8 cellular contexts compared by ENCODE assay signal in genomic region chr10:94279835-94280709, GRCh38.
DNase-seq lines count a peak whose midpoint lies in the region; ATAC-seq, FAIRE-seq and TF ChIP-seq lines count a peak whose summit lies in the region.

No MANE protein-coding gene starts in this region.

- no peak overlapping the region for H3K27ac Mint-ChIP-seq in CD4-positive, alpha-beta memory T cell
- no peak overlapping the region for H3K27ac Mint-ChIP-seq in activated naive CD4-positive, alpha-beta T cell treated with anti-CD3 and anti-CD28 coated beads, Interleukin-2, amount 50 U/mL, for 72 hours

- no peaks in the 10 kb centered on the region for H3K36me3 ChIP-seq in CD4-positive, alpha-beta memory T cell (ENCODE audit: insufficient read depth, low read length)
- H3K36me3 ChIP-seq in right atrium auricular region (peaks cover 3% of the 10 kb centered on the region), spleen (peaks cover 0 to 10% (median 0%) of the 10 kb centered on the region in 6 donors)

- no peak overlapping the region for H3K4me3 Mint-ChIP-seq in CD4-positive, alpha-beta memory T cell

- 42 to 50% (median 45%) methylated on average over 14 of the region's 14 CpGs for WGBS in spleen, 5 donors

- CTCF ChIA-PET in CD4-positive, alpha-beta memory T cell (lab: Charles Lee; ENCODE audit: partially characterized antibody): interaction anchor here (0.9 to 2.5 kb wide), 6 partner anchors 9 to 164 kb away, joined by 3 to 18 read pairs (median 5); no protein-coding TSS in a partner anchor

- peak; percentile 81 for ATAC-seq in GM19324 (IDR thresholded peaks at IDR 0.05; ENCODE audit: low FRiP score, unreplicated experiment)
- peak; percentile 62 to 71 for ATAC-seq in activated naive CD4-positive, alpha-beta T cell treated with anti-CD3 and anti-CD28 coated beads, Interleukin-2, amount 50 U/mL, for 72 hours
- ATAC-seq in GM21737 (IDR thresholded peaks at IDR 0.05; ENCODE audit: unreplicated experiment): no peak

- H3K36me3 Mint-ChIP-seq in CD4-positive, alpha-beta memory T cell: no peaks in the 10 kb centered on the region
- no peaks in the 10 kb centered on the region for H3K36me3 Mint-ChIP-seq in activated naive CD4-positive, alpha-beta T cell treated with anti-CD3 and anti-CD28 coated beads, Interleukin-2, amount 50 U/mL, for 72 hours

- H3K4me1 Mint-ChIP-seq in CD4-positive, alpha-beta memory T cell: peaks cover 0 to 7% (median 5%) of the 10 kb centered on the region in 4 donors

- H3K27me3 ChIP-seq in CD4-positive, alpha-beta memory T cell (ENCODE audit: insufficient read depth, low read length): no peaks in the 10 kb centered on the region
- H3K27me3 ChIP-seq in right atrium auricular region (no peaks in the 10 kb centered on the region), spleen (replicated peaks in 1 of 7) (peaks cover 0 to 18% (median 0%) of the 10 kb centered on the region in 7 donors)

- TF ChIP-seq CTCF in right atrium auricular region (IDR thresholded peaks at IDR 0.05) (peak; percentile 81 to 89), spleen (IDR thresholded peaks at IDR 0.05 in 8 of 11, conservative IDR thresholded peaks at IDR 0.05 in 3 of 11) (peak; percentile 31 to 85 (median 68))

- H3K4me1 ChIP-seq in CD4-positive, alpha-beta memory T cell (ENCODE audit: insufficient read depth, low read length): no peaks in the 10 kb centered on the region
- H3K4me1 ChIP-seq in right atrium auricular region (peaks cover 0 to 11% of the 10 kb centered on the region in 2 donors), spleen (peaks cover 0 to 19% (median 8%) of the 10 kb centered on the region in 6 donors)

- peak in 4 of 5 donors; percentile 35 to 44 (median 40) for DNase-seq in CD4-positive, alpha-beta memory T cell
- peak; percentile 57 for DNase-seq in HTR-8/SVneo (ENCODE audit: insufficient read length, low spot score)
- peak; percentile 49 for DNase-seq in SKM-1 (lab: John Stamatoyannopoulos, UW; ENCODE audit: unreplicated experiment)
- peak in 1 of 2 donors; percentile 64 for DNase-seq in activated naive CD4-positive, alpha-beta T cell treated with anti-CD3 and anti-CD28 coated beads, Interleukin-2, amount 50 U/mL, for 72 hours (ENCODE audit: low spot score in 2 of 2)
- DNase-seq in right atrium auricular region (ENCODE audit: low spot score): no peak
- DNase-seq in spleen: peak; percentile 86

- no peak for TF ChIP-seq POLR2A in spleen (IDR thresholded peaks at IDR 0.05)

- H3K27me3 Mint-ChIP-seq in CD4-positive, alpha-beta memory T cell: peaks cover 6 to 15% of the 10 kb centered on the region in 2 donors

- FAIRE-seq in HTR-8/SVneo (lab: Jason Lieb, UNC): peak; percentile 72

- no peak overlapping the region for H3K27ac ChIP-seq in CD4-positive, alpha-beta memory T cell (ENCODE audit: low read depth, low read length)
- H3K27ac ChIP-seq in right atrium auricular region (no peak overlapping the region), spleen (peak overlapping the region in 3 of 8 donors; percentile 2 to 85 (median 39))

- intact Hi-C loops in CD4-positive, alpha-beta memory T cell (cut with micrococcal nuclease): loop anchor here (1.0 kb wide), 1 partner anchor 40 kb away; no protein-coding TSS in a partner anchor
- intact Hi-C loops in spleen (cut with DNase I; ENCODE audit: low total_unique reads): loop anchor here (5.0 kb wide), 1 partner anchor 162 kb away; no protein-coding TSS in a partner anchor

- H3K4me3 ChIP-seq in CD4-positive, alpha-beta memory T cell (ENCODE audit: low read length in 2 of 2): no peak overlapping the region
- H3K4me3 ChIP-seq in right atrium auricular region: no peak overlapping the region
- no peak overlapping the region for H3K4me3 ChIP-seq in spleen

- POLR2A ChIA-PET in CD4-positive, alpha-beta memory T cell (lab: Charles Lee; ENCODE audit: partially characterized antibody): no interaction called here

- no peaks in the 10 kb centered on the region for H3K9me3 Mint-ChIP-seq in CD4-positive, alpha-beta memory T cell
- H3K9me3 Mint-ChIP-seq in activated naive CD4-positive, alpha-beta T cell treated with anti-CD3 and anti-CD28 coated beads, Interleukin-2, amount 50 U/mL, for 72 hours: no peaks in the 10 kb centered on the region

- H3K9me3 ChIP-seq in CD4-positive, alpha-beta memory T cell (ENCODE audit: control insufficient read depth in 1 of 2, low read length in 2 of 2): no peaks in the 10 kb centered on the region
- H3K9me3 ChIP-seq in right atrium auricular region: no peaks in the 10 kb centered on the region
- H3K9me3 ChIP-seq in spleen: no peaks in the 10 kb centered on the region
